ENCODE assay signal across 1 cellular context in genomic region chr1:226479432-226479831, GRCh38.
TF ChIP-seq lines count a peak whose summit lies in the region.

No MANE protein-coding gene starts in this region.

TF ChIP-seq in K562, 482 proteins besides CTCF, POLR2A, EP300 and RAD21 (continued from another document):
- no peak for TF ChIP-seq BCLAF1 (IDR thresholded peaks at IDR 0.05; ENCODE audit: borderline replicate concordance in 1 of 2, control insufficient read depth in 1 of 2, low read depth in 2 of 2, low read length in 1 of 2)
- no peak for TF ChIP-seq ZBTB11 (CRISPR knock-in tag; IDR thresholded peaks at IDR 0.05)
- TF ChIP-seq CBX1 (IDR thresholded peaks at IDR 0.05; ENCODE audit: low read depth): no peak
- TF ChIP-seq CCNT2 (IDR thresholded peaks at IDR 0.05; ENCODE audit: borderline replicate concordance, extremely low read depth, insufficient read length, low read depth, low read length): no peak
- no peak for TF ChIP-seq IRF2 (CRISPR knock-in tag; IDR thresholded peaks at IDR 0.05)
- no peak for TF ChIP-seq ZNF639 (CRISPR knock-in tag; conservative IDR thresholded peaks at IDR 0.05 in 1 of 2, IDR thresholded peaks at IDR 0.05 in 1 of 2)
- TF ChIP-seq CXXC5 (CRISPR knock-in tag; IDR thresholded peaks at IDR 0.05): no peak
- no peak for TF ChIP-seq ZNF79 (CRISPR knock-in tag; IDR thresholded peaks at IDR 0.05; ENCODE audit: low read depth)
- TF ChIP-seq HIVEP1 (CRISPR knock-in tag; IDR thresholded peaks at IDR 0.05): no peak
- no peak for TF ChIP-seq HBP1 (CRISPR knock-in tag; IDR thresholded peaks at IDR 0.05)
- no peak for TF ChIP-seq THRA (IDR thresholded peaks at IDR 0.05)
